1 cellular context compared by ENCODE assay signal in genomic region chr2:157875720-157876065, GRCh38.
A peak's percentile ranks its signal among the peaks of the same experiment; 100 is the strongest.
TF ChIP-seq lines count a peak whose summit lies in the region.

No MANE protein-coding gene starts in this region.

TF ChIP-seq in K562, 482 proteins besides CTCF, POLR2A, EP300 and RAD21 (continued from another document):
- TF ChIP-seq ARID2 (IDR thresholded peaks at IDR 0.05): no peak
- TF ChIP-seq ZBTB40 (IDR thresholded peaks at IDR 0.05): no peak
- no peak for TF ChIP-seq ZBTB40 (CRISPR knock-in tag; IDR thresholded peaks at IDR 0.05)
- TF ChIP-seq ASH1L (IDR thresholded peaks at IDR 0.05; ENCODE audit: borderline replicate concordance, low read depth, partially characterized antibody): no peak
- TF ChIP-seq POLR2G (IDR thresholded peaks at IDR 0.05; ENCODE audit: low read depth, low read length): peak; percentile 76
- TF ChIP-seq CLOCK (CRISPR knock-in tag; IDR thresholded peaks at IDR 0.05; ENCODE audit: borderline replicate concordance): no peak
- TF ChIP-seq RHOXF2B (CRISPR knock-in tag; conservative IDR thresholded peaks at IDR 0.05): no peak
- TF ChIP-seq ZNF316 (IDR thresholded peaks at IDR 0.05): no peak
- no peak for TF ChIP-seq KAT2B (IDR thresholded peaks at IDR 0.05; ENCODE audit: low read depth, low read length)
- TF ChIP-seq ZFX (CRISPR knock-in tag; IDR thresholded peaks at IDR 0.05): no peak; the same call in 1 of the 2 replicates
- no peak for TF ChIP-seq CTBP1 (IDR thresholded peaks at IDR 0.05; ENCODE audit: borderline replicate concordance)
- TF ChIP-seq KDM2B (CRISPR knock-in tag; IDR thresholded peaks at IDR 0.05): no peak
- no peak for TF ChIP-seq AFF4 (CRISPR knock-in tag; IDR thresholded peaks at IDR 0.05)
- TF ChIP-seq ZBTB7A (IDR thresholded peaks at IDR 0.05; ENCODE audit: borderline replicate concordance, control insufficient read depth, low read depth, low read length): peak; percentile 84; the same call in 1 of the 2 replicates
- TF ChIP-seq U2AF1 (optimal IDR thresholded peaks at IDR 0.05; ENCODE audit: low read depth, low read length): no peak
- no peak for TF ChIP-seq PYGO2 (tag; IDR thresholded peaks at IDR 0.05)
- no peak for TF ChIP-seq ZNF431 (CRISPR knock-in tag; IDR thresholded peaks at IDR 0.05)
- no peak for TF ChIP-seq SMARCC2 (IDR thresholded peaks at IDR 0.05; ENCODE audit: low read depth)
- no peak for TF ChIP-seq ZFP91 (CRISPR knock-in tag; IDR thresholded peaks at IDR 0.05)
- no peak for TF ChIP-seq FOXP1 (CRISPR knock-in tag; IDR thresholded peaks at IDR 0.05)
- TF ChIP-seq NKRF (IDR thresholded peaks at IDR 0.05; ENCODE audit: borderline replicate concordance): no peak
- TF ChIP-seq YBX1 (IDR thresholded peaks at IDR 0.05): no peak
- TF ChIP-seq ZNF354B (CRISPR knock-in tag; IDR thresholded peaks at IDR 0.05): no peak
- no peak for TF ChIP-seq HOXB6 (CRISPR knock-in tag; IDR thresholded peaks at IDR 0.05; ENCODE audit: borderline replicate concordance)
- no peak for TF ChIP-seq USF1 (CRISPR knock-in tag; IDR thresholded peaks at IDR 0.05)
- no peak for TF ChIP-seq CREB5 (CRISPR knock-in tag; IDR thresholded peaks at IDR 0.05)
- peak; percentile 60 for TF ChIP-seq RB1 (IDR thresholded peaks at IDR 0.05; ENCODE audit: low read depth)
- TF ChIP-seq ZNF217 (CRISPR knock-in tag; IDR thresholded peaks at IDR 0.05): no peak
- TF ChIP-seq GABPB2 (CRISPR knock-in tag; conservative IDR thresholded peaks at IDR 0.05): no peak
- TF ChIP-seq BHLHE40 (IDR thresholded peaks at IDR 0.05; ENCODE audit: low read length): no peak
- no peak for TF ChIP-seq RBM22 (IDR thresholded peaks at IDR 0.05; ENCODE audit: low read depth, low read length, poor library complexity, severe bottlenecking)
- no peak for TF ChIP-seq NR2C1 (IDR thresholded peaks at IDR 0.05)
- TF ChIP-seq NR2C1 (tag; IDR thresholded peaks at IDR 0.05): no peak
